Comparison of ENCODE assay signal across 19 cellular contexts in genomic region chr19:58350871-58351557, GRCh38. TPM values are rescaled to one million over a fixed set of nuclear protein-coding genes. Genes with fewer than 3 reads are reported as not detected.
DNase-seq lines count a peak whose midpoint lies in the region; ATAC-seq, FAIRE-seq and TF ChIP-seq lines count a peak whose summit lies in the region.
"Had no signal": no experiment of that assay in that cellular context is flagged by ENCODE, and none has a peak within 500 bp of the region (broad histone marks: within the 10 kb centered on the region; RNA-seq: fewer than 3 reads in every experiment).

No MANE protein-coding gene starts in this region.

- no peaks in the 10 kb centered on the region for H3K27me3 Mint-ChIP-seq in activated naive CD8-positive, alpha-beta T cell treated with anti-CD3 and anti-CD28 coated beads, Interleukin-2, amount 10 ng/mL, durations not matched to agents 7 days and 5 days
- no peaks in the 10 kb centered on the region for H3K27me3 Mint-ChIP-seq in activated naive CD8-positive, alpha-beta T cell treated with anti-CD3 and anti-CD28 coated beads for 36 hours

- no TSS peak for BruUV-seq in HCT116 (replicated peaks; lab: Mats Ljungman, UMichigan)

- peaks cover 18% of the 10 kb centered on the region for H3K36me3 Mint-ChIP-seq in activated naive CD8-positive, alpha-beta T cell treated with anti-CD3 and anti-CD28 coated beads, Interleukin-2, amount 10 ng/mL, durations not matched to agents 7 days and 5 days
- H3K36me3 Mint-ChIP-seq in activated naive CD8-positive, alpha-beta T cell treated with anti-CD3 and anti-CD28 coated beads for 36 hours: peaks cover 24% of the 10 kb centered on the region

- TF ChIP-seq RAD21 in HCT116 (IDR thresholded peaks at IDR 0.05; ENCODE audit: low read depth): no peak

- no peak overlapping the region for H4K91ac ChIP-seq in neuronal stem cell (ENCODE audit: low read depth, low read length, poor library complexity)

- H3K4me1 Mint-ChIP-seq in activated naive CD8-positive, alpha-beta T cell treated with anti-CD3 and anti-CD28 coated beads, Interleukin-2, amount 10 ng/mL, durations not matched to agents 7 days and 5 days: peaks cover 28% of the 10 kb centered on the region
- H3K4me1 Mint-ChIP-seq in activated naive CD8-positive, alpha-beta T cell treated with anti-CD3 and anti-CD28 coated beads for 36 hours: peaks cover 27% of the 10 kb centered on the region

- peak overlapping the region; percentile 22 for H3K4me3 Mint-ChIP-seq in activated naive CD8-positive, alpha-beta T cell treated with anti-CD3 and anti-CD28 coated beads, Interleukin-2, amount 10 ng/mL, durations not matched to agents 7 days and 5 days
- no peak overlapping the region for H3K4me3 Mint-ChIP-seq in activated naive CD8-positive, alpha-beta T cell treated with anti-CD3 and anti-CD28 coated beads for 36 hours
- H3K4me3 Mint-ChIP-seq: CD14-positive monocyte had no signal

- H2BK5ac ChIP-seq in neuronal stem cell (ENCODE audit: low read length): no peak overlapping the region

- no peaks in the 10 kb centered on the region for H3K9me3 Mint-ChIP-seq in activated naive CD8-positive, alpha-beta T cell treated with anti-CD3 and anti-CD28 coated beads, Interleukin-2, amount 10 ng/mL, durations not matched to agents 7 days and 5 days
- no peaks in the 10 kb centered on the region for H3K9me3 Mint-ChIP-seq in activated naive CD8-positive, alpha-beta T cell treated with anti-CD3 and anti-CD28 coated beads for 36 hours

- H2BK15ac ChIP-seq in neuronal stem cell (ENCODE audit: low read length): no peak overlapping the region

- TF ChIP-seq CTCF in HCT116 (IDR thresholded peaks at IDR 0.05 in 2 of 3, conservative IDR thresholded peaks at IDR 0.05 in 1 of 3; ENCODE audit: borderline replicate concordance in 1 of 3, insufficient read depth in 1 of 3, low read depth in 2 of 3, low read length in 2 of 3) (no peak), kidney (IDR thresholded peaks at IDR 0.05; ENCODE audit: borderline replicate concordance, extremely low read depth, insufficient read depth) (no peak)

- FAIRE-seq in kidney (lab: Jason Lieb, UNC): no peak
- FAIRE-seq: G401.6, GM12891, HTR-8/SVneo had no signal

- no peaks in the 10 kb centered on the region for H3K36me3 ChIP-seq in HCT116 (ENCODE audit: control insufficient read depth in 1 of 2, insufficient read depth in 2 of 2, low read length in 2 of 2)
- no peaks in the 10 kb centered on the region for H3K36me3 ChIP-seq in kidney (ENCODE audit: control insufficient read depth in 1 of 2, insufficient read depth in 2 of 2, low read length in 2 of 2)
- peaks cover 4 to 22% of the 10 kb centered on the region in 2 donors for H3K36me3 ChIP-seq in neuronal stem cell (replicated peaks in 1 of 2; ENCODE audit: control insufficient read depth in 2 of 2, insufficient read depth in 2 of 2, low read length in 2 of 2)

- no peak overlapping the region for H3K27ac Mint-ChIP-seq in activated naive CD8-positive, alpha-beta T cell treated with anti-CD3 and anti-CD28 coated beads, Interleukin-2, amount 10 ng/mL, durations not matched to agents 7 days and 5 days
- no peak overlapping the region for H3K27ac Mint-ChIP-seq in activated naive CD8-positive, alpha-beta T cell treated with anti-CD3 and anti-CD28 coated beads for 36 hours

- H3K79me1 ChIP-seq in neuronal stem cell (ENCODE audit: low read depth, low read length): peaks cover 3% of the 10 kb centered on the region

- H3K4me2 ChIP-seq in HCT116 (ENCODE audit: low read length) (no peak overlapping the region), neuronal stem cell (ENCODE audit: insufficient read depth, low read length, poor library complexity, severe bottlenecking) (no peak overlapping the region)
- H3K4me2 ChIP-seq: KMS-11 had no signal

- H3K23ac ChIP-seq in neuronal stem cell (ENCODE audit: low read depth, low read length, poor library complexity): no peak overlapping the region

- ATAC-seq in activated naive CD8-positive, alpha-beta T cell treated with anti-CD3 and anti-CD28 coated beads, Interleukin-2, amount 10 ng/mL, durations not matched to agents 7 days and 5 days (ENCODE audit: low read depth): no peak
- ATAC-seq in HCT116: peak; percentile 35; the same call in 1 of the 2 replicates
- ATAC-seq in HG03521 (IDR thresholded peaks at IDR 0.05; ENCODE audit: unreplicated experiment): no peak
- no peak for ATAC-seq in GM19023 (IDR thresholded peaks at IDR 0.05; ENCODE audit: unreplicated experiment)

- POLR2A ChIA-PET in activated naive CD8-positive, alpha-beta T cell treated with anti-CD3 and anti-CD28 coated beads, Interleukin-2, amount 10 ng/mL, durations not matched to agents 7 days and 5 days (lab: Charles Lee): interaction anchor here (2.3 kb wide), 1 partner anchor 11 kb away, joined by 9 read pairs; the partner anchor contains the start of gene ZNF497
- POLR2A ChIA-PET in HCT116 (lab: Charles Lee): no interaction called here

- no peak for TF ChIP-seq POLR2A in HCT116 (IDR thresholded peaks at IDR 0.05; ENCODE audit: borderline replicate concordance, extremely low read depth, insufficient read depth, insufficient read length)

- RAD21 ChIA-PET in HCT116 (lab: Charles Lee; ENCODE audit: low non-redundant PET in 1 of 2, low total read pairs in 2 of 2, uncharacterized antibody in 2 of 2, unreplicated experiment in 2 of 2): no interaction called here

- H3K79me2 ChIP-seq in HCT116 (ENCODE audit: insufficient read depth, low read length): no peaks in the 10 kb centered on the region

- H3K4me1 ChIP-seq in HCT116 (ENCODE audit: control insufficient read depth in 1 of 2, insufficient read depth in 2 of 2, low read length in 2 of 2) (no peaks in the 10 kb centered on the region), kidney (ENCODE audit: control insufficient read depth in 1 of 2, insufficient read depth in 1 of 2, low read depth in 1 of 2, low read length in 2 of 2) (peaks cover 0 to 8% of the 10 kb centered on the region in 2 donors), neuronal stem cell (ENCODE audit: control insufficient read depth in 2 of 2, insufficient read depth in 1 of 2, low read depth in 1 of 2, low read length in 2 of 2) (peaks cover 0 to 3% of the 10 kb centered on the region in 2 donors)
- H3K4me1 ChIP-seq: Caco-2 had no signal

- H3K14ac ChIP-seq in neuronal stem cell (ENCODE audit: low read length): no peak overlapping the region

- H3K27me3 ChIP-seq in HCT116 (ENCODE audit: insufficient read depth, low read length) (no peaks in the 10 kb centered on the region), neuronal stem cell (ENCODE audit: control insufficient read depth in 3 of 3, insufficient read depth in 3 of 3, low read depth in 1 of 3, low read length in 3 of 3) (peaks cover 4 to 10% (median 9%) of the 10 kb centered on the region in 3 experiments)

- H2BK12ac ChIP-seq in neuronal stem cell (ENCODE audit: low read length): no peak overlapping the region

- H2AFZ ChIP-seq in HCT116 (ENCODE audit: low read depth, low read length, poor library complexity, severe bottlenecking) (no peak overlapping the region), neuronal stem cell (ENCODE audit: low read length) (no peak overlapping the region)

- no peak for DNase-seq in activated naive CD8-positive, alpha-beta T cell treated with anti-CD3 and anti-CD28 coated beads, Interleukin-2, amount 10 ng/mL, durations not matched to agents 7 days and 5 days
- DNase-seq in activated naive CD8-positive, alpha-beta T cell treated with anti-CD3 and anti-CD28 coated beads for 36 hours: no peak
- DNase-seq in HCT116 (ENCODE audit: low read depth, low spot score): no peak
- DNase-seq in kidney: peak; percentile 57
- no peak for DNase-seq in neuronal stem cell (ENCODE audit: low spot score)
- DNase-seq in HuH-7.5 (ENCODE audit: low spot score): no peak
- DNase-seq: 8988T, Caco-2, DMS79, NCI-H1092 treated with DMSO at 0.1 percent for 48 hours, NCI-H1694, NCI-H69 had no signal

- no peaks in the 10 kb centered on the region for H3K9me2 ChIP-seq in HCT116 (ENCODE audit: insufficient read depth)

- H2AK5ac ChIP-seq in neuronal stem cell (ENCODE audit: low read depth, low read length): peak overlapping the region; percentile 56

- no peak overlapping the region for H3K27ac ChIP-seq in HCT116 (ENCODE audit: low read depth, low read length)
- no peak overlapping the region for H3K27ac ChIP-seq in kidney (ENCODE audit: low read depth in 2 of 2, low read length in 2 of 2)
- H3K27ac ChIP-seq in neuronal stem cell (replicated peaks; ENCODE audit: low read length): no peak overlapping the region
- H3K27ac ChIP-seq: KMS-11 had no signal

- no CpG with 5 or more reads among the region's 34 CpGs for WGBS in neuronal stem cell (ENCODE audit: extremely low coverage in 2 of 2, insufficient read length in 2 of 2, insufficient replicate concordance in 1 of 2), 2 donors

- H2BK120ac ChIP-seq in neuronal stem cell (ENCODE audit: low read depth, low read length): no peak overlapping the region

- H3K4ac ChIP-seq in neuronal stem cell (ENCODE audit: low read length): no peak overlapping the region

- H3K9me3 ChIP-seq in HCT116 (ENCODE audit: control insufficient read depth in 1 of 2, insufficient read depth in 1 of 2, low read depth in 1 of 2, low read length in 2 of 2) (no peaks in the 10 kb centered on the region), kidney (ENCODE audit: control insufficient read depth in 1 of 2, low read length in 2 of 2) (no peaks in the 10 kb centered on the region), neuronal stem cell (replicated peaks in 1 of 2; ENCODE audit: control insufficient read depth in 2 of 2, insufficient read depth in 1 of 2, low read depth in 1 of 2, low read length in 2 of 2) (no peaks in the 10 kb centered on the region)
- H3K9me3 ChIP-seq: Caco-2 had no signal

- intact Hi-C loops in HCT116 (cut with micrococcal nuclease): no loop called here
- intact Hi-C loops in kidney (cut with DNase I): no loop called here

- no peak overlapping the region for H3K18ac ChIP-seq in neuronal stem cell (ENCODE audit: low read length)

- no peak overlapping the region for H3K4me3 ChIP-seq in HCT116 (replicated peaks in 1 of 2; ENCODE audit: low read depth in 1 of 2, low read length in 2 of 2)
- no peak overlapping the region for H3K4me3 ChIP-seq in kidney (ENCODE audit: low read length in 2 of 2)
- no peak overlapping the region for H3K4me3 ChIP-seq in neuronal stem cell (ENCODE audit: low read length in 2 of 2)

- CTCF ChIA-PET in HCT116 (lab: Charles Lee): no interaction called here

- H3K9ac ChIP-seq in HCT116 (ENCODE audit: low read length): no peak overlapping the region
- no peak overlapping the region for H3K9ac ChIP-seq in kidney (ENCODE audit: low read length in 2 of 2)
- no peak overlapping the region for H3K9ac ChIP-seq in neuronal stem cell (ENCODE audit: low read depth, low read length, poor library complexity)
- H3K9ac ChIP-seq: KMS-11 had no signal

- H4K8ac ChIP-seq in neuronal stem cell (ENCODE audit: low read depth, low read length): no peak overlapping the region

- no peaks in the 10 kb centered on the region for H4K20me1 ChIP-seq in HCT116 (ENCODE audit: insufficient read depth)

RNA-seq across cellular contexts. Expression of gene A1BG, which starts 2.3 kb away (rescaled TPM):
- 10 to 100 TPM; 21.0 to 22.8 TPM for total RNA-seq in activated naive CD8-positive, alpha-beta T cell treated with anti-CD3 and anti-CD28 coated beads, Interleukin-2, amount 10 ng/mL, durations not matched to agents 7 days and 5 days
- 10 to 100 TPM; 18.7 to 23.2 TPM for total RNA-seq in activated naive CD8-positive, alpha-beta T cell treated with anti-CD3 and anti-CD28 coated beads for 36 hours
- total RNA-seq in HCT116 (2021; ENCODE audit: unreplicated experiment) (1.2 TPM), kidney (10.9 TPM)
- 0.25 and 0.62 TPM in 2 replicates for polyA plus RNA-seq in HCT116 (2012)
- polyA plus RNA-seq in kidney (ENCODE audit: insufficient read depth, low read depth, low replicate concordance): 19.0 TPM
- 35.9 TPM for polyA plus RNA-seq in neuronal stem cell (2013, experiment 1 of 2)
- polyA plus RNA-seq in neuronal stem cell (2013, experiment 2 of 2): 29.4 TPM

RNA-seq across cellular contexts. Expression of gene ZNF497, which starts 11.5 kb away (rescaled TPM):
- total RNA-seq in activated naive CD8-positive, alpha-beta T cell treated with anti-CD3 and anti-CD28 coated beads, Interleukin-2, amount 10 ng/mL, durations not matched to agents 7 days and 5 days: 1 to 10 TPM; 1.7 to 2.1 TPM
- 1 to 10 TPM; 1.5 to 1.7 TPM for total RNA-seq in activated naive CD8-positive, alpha-beta T cell treated with anti-CD3 and anti-CD28 coated beads for 36 hours
- 5.1 TPM for total RNA-seq in HCT116 (2021; ENCODE audit: unreplicated experiment)
- polyA plus RNA-seq in HCT116 (2012): 2.1 and 2.2 TPM in 2 replicates
- 5.0 TPM for total RNA-seq in kidney
- 1.7 TPM for polyA plus RNA-seq in kidney (ENCODE audit: insufficient read depth, low read depth, low replicate concordance)
- polyA plus RNA-seq in neuronal stem cell (2013, experiment 1 of 2): 2.1 TPM
- polyA plus RNA-seq in neuronal stem cell (2013, experiment 2 of 2): 2.1 TPM

RNA-seq across cellular contexts. Expression of gene ZSCAN22, which starts 24.2 kb away (rescaled TPM):
- 1 to 10 TPM; 6.3 TPM for total RNA-seq in activated naive CD8-positive, alpha-beta T cell treated with anti-CD3 and anti-CD28 coated beads, Interleukin-2, amount 10 ng/mL, durations not matched to agents 7 days and 5 days
- total RNA-seq in activated naive CD8-positive, alpha-beta T cell treated with anti-CD3 and anti-CD28 coated beads for 36 hours: 1 to 10 TPM; 2.8 to 3.2 TPM
- total RNA-seq in HCT116 (2021; ENCODE audit: unreplicated experiment) (4.6 TPM), kidney (3.3 TPM)
- 2.4 and 2.9 TPM in 2 replicates for polyA plus RNA-seq in HCT116 (2012)
- polyA plus RNA-seq in kidney (ENCODE audit: insufficient read depth, low read depth, low replicate concordance): 1.1 TPM
- polyA plus RNA-seq in neuronal stem cell (2013, experiment 1 of 2): 1.8 TPM
- polyA plus RNA-seq in neuronal stem cell (2013, experiment 2 of 2): 1.8 TPM

RNA-seq across cellular contexts. Expression of gene ZNF837, which starts 29.8 kb away (rescaled TPM):
- total RNA-seq in activated naive CD8-positive, alpha-beta T cell treated with anti-CD3 and anti-CD28 coated beads, Interleukin-2, amount 10 ng/mL, durations not matched to agents 7 days and 5 days: 1 to 10 TPM; 2.9 to 3.5 TPM
- 1 to 10 TPM; 2.0 to 2.1 TPM for total RNA-seq in activated naive CD8-positive, alpha-beta T cell treated with anti-CD3 and anti-CD28 coated beads for 36 hours
- total RNA-seq in HCT116 (2021; ENCODE audit: unreplicated experiment) (3.2 TPM), kidney (5.0 TPM)
- 2.0 and 2.1 TPM in 2 replicates for polyA plus RNA-seq in HCT116 (2012)
- polyA plus RNA-seq in kidney (ENCODE audit: insufficient read depth, low read depth, low replicate concordance): 3.6 TPM
- 3.1 TPM for polyA plus RNA-seq in neuronal stem cell (2013, experiment 1 of 2)
- polyA plus RNA-seq in neuronal stem cell (2013, experiment 2 of 2): 3.2 TPM

RNA-seq across cellular contexts. Expression of gene RPS5, which starts 36.1 kb away (rescaled TPM):
- total RNA-seq in activated naive CD8-positive, alpha-beta T cell treated with anti-CD3 and anti-CD28 coated beads, Interleukin-2, amount 10 ng/mL, durations not matched to agents 7 days and 5 days: 1,000 to 10,000 TPM; 1,038 to 1,039 TPM
- 1,000 to 10,000 TPM; 1,717 to 1,777 TPM for total RNA-seq in activated naive CD8-positive, alpha-beta T cell treated with anti-CD3 and anti-CD28 coated beads for 36 hours
- total RNA-seq in HCT116 (2021; ENCODE audit: unreplicated experiment) (1,982 TPM), kidney (802 TPM)
- polyA plus RNA-seq in HCT116 (2012): 4,316 and 4,936 TPM in 2 replicates
- polyA plus RNA-seq in kidney (ENCODE audit: insufficient read depth, low read depth, low replicate concordance): 929 TPM
- polyA plus RNA-seq in neuronal stem cell (2013, experiment 1 of 2): 1,502 TPM
- 1,437 TPM for polyA plus RNA-seq in neuronal stem cell (2013, experiment 2 of 2)
